ENCODE assay signal across 8 cellular contexts in genomic region chr20:58309607-58310290, GRCh38. TPM values are rescaled to one million over a fixed set of nuclear protein-coding genes. Genes with fewer than 3 reads are reported as not detected.
A peak's percentile ranks its signal among the peaks of the same experiment; 100 is the strongest.
DNase-seq lines count a peak whose midpoint lies in the region; ATAC-seq and TF ChIP-seq lines count a peak whose summit lies in the region.

Gene RAB22A, plus strand, starts transcription at chr20:58309715. Its CDS starts 262 bp downstream, at chr20:58309977.

- ATAC-seq in HG02938 (IDR thresholded peaks at IDR 0.05; ENCODE audit: unreplicated experiment) = peak; percentile 54

- peak within 1 kb of the TSS; percentile 91 for H3K4me3 Mint-ChIP-seq in chondrocyte (ENCODE audit: unreplicated experiment)

- no peak for TF ChIP-seq CTCF in chondrocyte (IDR thresholded peaks at IDR 0.05)

- H3K27me3 Mint-ChIP-seq in chondrocyte (ENCODE audit: low read depth) = no peaks in the 10 kb centered on the region

- H3K9me3 Mint-ChIP-seq in chondrocyte (ENCODE audit: low read depth) = no peaks in the 10 kb centered on the region

- DNase-seq in SHP77 (lab: John Stamatoyannopoulos, UW) = peak; percentile 29 to 81
- DNase-seq in SHP77 treated with DMSO at 0.1 percent for 48 hours (lab: John Stamatoyannopoulos, UW) = no peak
- peak; percentile 77 for DNase-seq in NCI-H2196 (lab: John Stamatoyannopoulos, UW; ENCODE audit: unreplicated experiment)
- peak; percentile 76 for DNase-seq in activated CD4-positive, alpha-beta T cell treated with anti-CD3 and anti-CD28 coated beads for 1 hour
- DNase-seq in chondrocyte (ENCODE audit: low spot score) = no peak
- DNase-seq in kidney tubule cell (ENCODE audit: low spot score) = peak; percentile 85
- DNase-seq in stimulated activated CD4-positive, alpha-beta T cell treated with anti-CD3 and anti-CD28 coated beads, Interleukin-15, amount 100 ng/mL, for 48 hours (ENCODE audit: low read depth in 2 of 2) = peak; percentile 69 to 78

- H3K36me3 Mint-ChIP-seq in chondrocyte (ENCODE audit: low read depth) = peaks cover 17% of the 10 kb centered on the region

- H3K27ac Mint-ChIP-seq in chondrocyte (ENCODE audit: unreplicated experiment) = peak within 1 kb of the TSS; percentile 94

- H3K4me1 Mint-ChIP-seq in chondrocyte (ENCODE audit: low read depth) = peaks cover 33% of the 10 kb centered on the region

RNA-seq across cellular contexts. Expression of gene RAB22A, which starts in this region (rescaled TPM):
- 25.2 to 29.0 TPM (median 26.4 TPM) in 3 replicates for total RNA-seq in chondrocyte

Comparison
In these comparisons a context has a peak if more than half of its experiments do, and no peak if none do; other contexts are left out.
1. DNase-seq: peak in SHP77 (2 of 2), NCI-H2196 (single experiment), activated CD4-positive, alpha-beta T cell treated with anti-CD3 and anti-CD28 coated beads for 1 hour (single experiment), kidney tubule cell (single experiment) and stimulated activated CD4-positive, alpha-beta T cell treated with anti-CD3 and anti-CD28 coated beads, Interleukin-15, amount 100 ng/mL, for 48 hours (2 of 2); none in SHP77 treated with DMSO at 0.1 percent for 48 hours (single experiment) and chondrocyte (single experiment).